In the genomic region with DNA sequence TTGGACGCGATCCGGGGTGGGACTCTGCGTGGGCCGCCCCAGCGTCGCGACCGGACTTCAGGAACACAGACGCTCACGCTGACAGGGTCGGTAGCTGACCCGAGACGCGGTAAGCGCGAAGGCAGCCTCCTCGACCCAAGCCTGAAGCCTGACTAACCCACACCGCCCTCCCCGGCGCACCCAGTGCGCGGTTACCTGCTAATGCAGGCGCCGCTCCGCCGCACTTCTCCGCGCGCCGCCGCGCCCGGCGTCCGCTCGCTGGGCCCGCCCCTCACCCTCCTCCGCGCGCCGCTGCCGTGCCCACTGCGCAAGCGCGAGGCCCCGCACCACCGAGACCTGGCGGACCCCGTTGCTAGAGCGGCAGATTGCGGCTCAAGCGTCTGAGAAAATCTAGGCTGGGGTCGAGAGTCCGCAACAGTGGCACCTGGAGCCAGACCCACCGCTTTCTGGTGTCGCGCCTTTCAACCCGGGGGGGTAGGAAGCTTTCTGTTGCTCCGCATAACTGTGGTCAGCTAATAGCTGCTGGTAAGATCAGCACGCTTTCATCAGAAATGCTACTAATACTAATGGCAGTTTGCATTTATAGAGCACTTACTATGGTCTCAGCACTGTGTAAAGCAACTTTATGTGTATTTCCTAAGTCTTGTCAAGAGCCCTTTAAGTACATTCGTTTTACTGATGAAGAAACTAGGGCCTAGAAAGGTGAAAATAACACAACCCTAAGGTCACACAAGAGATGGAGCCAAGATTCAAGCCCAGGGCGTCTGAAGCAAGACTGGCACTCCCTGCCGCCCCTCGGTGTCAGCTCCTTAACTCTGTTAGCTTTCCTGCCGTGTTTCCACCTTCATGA, we compare ENCODE assay signal across 1 cellular context.
TF ChIP-seq lines count a peak whose summit lies in the region.

A gene with protein sequence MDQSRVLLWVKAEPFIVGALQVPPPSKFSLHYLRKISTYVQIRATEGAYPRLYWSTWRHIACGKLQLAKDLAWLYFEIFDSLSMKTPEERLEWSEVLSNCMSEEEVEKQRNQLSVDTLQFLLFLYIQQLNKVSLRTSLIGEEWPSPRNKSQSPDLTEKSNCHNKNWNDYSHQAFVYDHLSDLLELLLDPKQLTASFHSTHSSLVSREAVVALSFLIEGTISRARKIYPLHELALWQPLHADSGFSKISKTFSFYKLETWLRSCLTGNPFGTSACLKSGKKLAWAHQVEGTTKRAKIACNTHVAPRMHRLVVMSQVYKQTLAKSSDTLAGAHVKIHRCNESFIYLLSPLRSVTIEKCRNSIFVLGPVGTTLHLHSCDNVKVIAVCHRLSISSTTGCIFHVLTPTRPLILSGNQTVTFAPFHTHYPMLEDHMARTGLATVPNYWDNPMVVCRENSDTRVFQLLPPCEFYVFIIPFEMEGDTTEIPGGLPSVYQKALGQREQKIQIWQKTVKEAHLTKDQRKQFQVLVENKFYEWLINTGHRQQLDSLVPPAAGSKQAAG (minus strand): TSS at position 268 of the 850 bp plus-strand sequence. CDS start 3,010 bp downstream, outside the sequence.

TF ChIP-seq in HepG2, 621 proteins besides CTCF, POLR2A, EP300 and RAD21 (continued from another document and continues in another):
- TF ChIP-seq ZNF552 (CRISPR knock-in tag; IDR thresholded peaks at IDR 0.05; ENCODE audit: borderline replicate concordance), result 0 out of 2 replicates have a peak, but pooled peaks have one; percentile 42
- TF ChIP-seq, protein P1, sequence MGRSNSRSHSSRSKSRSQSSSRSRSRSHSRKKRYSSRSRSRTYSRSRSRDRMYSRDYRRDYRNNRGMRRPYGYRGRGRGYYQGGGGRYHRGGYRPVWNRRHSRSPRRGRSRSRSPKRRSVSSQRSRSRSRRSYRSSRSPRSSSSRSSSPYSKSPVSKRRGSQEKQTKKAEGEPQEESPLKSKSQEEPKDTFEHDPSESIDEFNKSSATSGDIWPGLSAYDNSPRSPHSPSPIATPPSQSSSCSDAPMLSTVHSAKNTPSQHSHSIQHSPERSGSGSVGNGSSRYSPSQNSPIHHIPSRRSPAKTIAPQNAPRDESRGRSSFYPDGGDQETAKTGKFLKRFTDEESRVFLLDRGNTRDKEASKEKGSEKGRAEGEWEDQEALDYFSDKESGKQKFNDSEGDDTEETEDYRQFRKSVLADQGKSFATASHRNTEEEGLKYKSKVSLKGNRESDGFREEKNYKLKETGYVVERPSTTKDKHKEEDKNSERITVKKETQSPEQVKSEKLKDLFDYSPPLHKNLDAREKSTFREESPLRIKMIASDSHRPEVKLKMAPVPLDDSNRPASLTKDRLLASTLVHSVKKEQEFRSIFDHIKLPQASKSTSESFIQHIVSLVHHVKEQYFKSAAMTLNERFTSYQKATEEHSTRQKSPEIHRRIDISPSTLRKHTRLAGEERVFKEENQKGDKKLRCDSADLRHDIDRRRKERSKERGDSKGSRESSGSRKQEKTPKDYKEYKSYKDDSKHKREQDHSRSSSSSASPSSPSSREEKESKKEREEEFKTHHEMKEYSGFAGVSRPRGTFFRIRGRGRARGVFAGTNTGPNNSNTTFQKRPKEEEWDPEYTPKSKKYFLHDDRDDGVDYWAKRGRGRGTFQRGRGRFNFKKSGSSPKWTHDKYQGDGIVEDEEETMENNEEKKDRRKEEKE (IDR thresholded peaks at IDR 0.05), result no peak
- 0 out of 2 replicates have a peak, but pooled peaks have one; percentile 56 for TF ChIP-seq ZFP1 (CRISPR knock-in tag; IDR thresholded peaks at IDR 0.05)
- TF ChIP-seq, protein P2, sequence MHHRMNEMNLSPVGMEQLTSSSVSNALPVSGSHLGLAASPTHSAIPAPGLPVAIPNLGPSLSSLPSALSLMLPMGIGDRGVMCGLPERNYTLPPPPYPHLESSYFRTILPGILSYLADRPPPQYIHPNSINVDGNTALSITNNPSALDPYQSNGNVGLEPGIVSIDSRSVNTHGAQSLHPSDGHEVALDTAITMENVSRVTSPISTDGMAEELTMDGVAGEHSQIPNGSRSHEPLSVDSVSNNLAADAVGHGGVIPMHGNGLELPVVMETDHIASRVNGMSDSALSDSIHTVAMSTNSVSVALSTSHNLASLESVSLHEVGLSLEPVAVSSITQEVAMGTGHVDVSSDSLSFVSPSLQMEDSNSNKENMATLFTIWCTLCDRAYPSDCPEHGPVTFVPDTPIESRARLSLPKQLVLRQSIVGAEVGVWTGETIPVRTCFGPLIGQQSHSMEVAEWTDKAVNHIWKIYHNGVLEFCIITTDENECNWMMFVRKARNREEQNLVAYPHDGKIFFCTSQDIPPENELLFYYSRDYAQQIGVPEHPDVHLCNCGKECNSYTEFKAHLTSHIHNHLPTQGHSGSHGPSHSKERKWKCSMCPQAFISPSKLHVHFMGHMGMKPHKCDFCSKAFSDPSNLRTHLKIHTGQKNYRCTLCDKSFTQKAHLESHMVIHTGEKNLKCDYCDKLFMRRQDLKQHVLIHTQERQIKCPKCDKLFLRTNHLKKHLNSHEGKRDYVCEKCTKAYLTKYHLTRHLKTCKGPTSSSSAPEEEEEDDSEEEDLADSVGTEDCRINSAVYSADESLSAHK (CRISPR knock-in tag; IDR thresholded peaks at IDR 0.05; ENCODE audit: borderline replicate concordance), result no peak
- no peak for TF ChIP-seq ZKSCAN8 (CRISPR knock-in tag; IDR thresholded peaks at IDR 0.05; ENCODE audit: borderline replicate concordance)
- TF ChIP-seq KAT2B (IDR thresholded peaks at IDR 0.05; ENCODE audit: borderline replicate concordance, low read depth, low read length), result no peak
- peak; percentile 85; the same call in 1 of the 2 replicates for TF ChIP-seq ZNF451 (CRISPR knock-in tag; IDR thresholded peaks at IDR 0.05)
- TF ChIP-seq ZNF709 (CRISPR knock-in tag; IDR thresholded peaks at IDR 0.05), result peak; percentile 78; the same call in 1 of the 2 replicates
- TF ChIP-seq, protein P3, sequence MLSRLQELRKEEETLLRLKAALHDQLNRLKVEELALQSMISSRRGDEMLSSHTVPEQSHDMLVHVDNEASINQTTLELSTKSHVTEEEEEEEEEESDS (CRISPR knock-in tag; IDR thresholded peaks at IDR 0.05; ENCODE audit: borderline replicate concordance), result peak; percentile 55; the same call in 1 of the 2 replicates
- TF ChIP-seq PAF1 (CRISPR knock-in tag; IDR thresholded peaks at IDR 0.05), result no peak
- TF ChIP-seq, protein P4, sequence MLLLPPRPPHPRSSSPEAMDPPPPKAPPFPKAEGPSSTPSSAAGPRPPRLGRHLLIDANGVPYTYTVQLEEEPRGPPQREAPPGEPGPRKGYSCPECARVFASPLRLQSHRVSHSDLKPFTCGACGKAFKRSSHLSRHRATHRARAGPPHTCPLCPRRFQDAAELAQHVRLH (CRISPR knock-in tag; IDR thresholded peaks at IDR 0.05; ENCODE audit: borderline replicate concordance, low read depth), result peak; percentile 73; the same call in 1 of the 2 replicates
- peak; percentile 78 for TF ChIP-seq HNF4G (IDR thresholded peaks at IDR 0.05; ENCODE audit: borderline replicate concordance, low read depth, low read length)
- TF ChIP-seq HNF4G (CRISPR knock-in tag; IDR thresholded peaks at IDR 0.05; ENCODE audit: borderline replicate concordance, low read depth), result peak; percentile 25; the same call in 1 of the 2 replicates
- TF ChIP-seq PHF5A (CRISPR knock-in tag; IDR thresholded peaks at IDR 0.05; ENCODE audit: low read depth, unreplicated experiment), result no peak
- TF ChIP-seq RARG (CRISPR knock-in tag; IDR thresholded peaks at IDR 0.05; ENCODE audit: low read depth), result no peak
- TF ChIP-seq RFX5 (IDR thresholded peaks at IDR 0.05; ENCODE audit: low read depth, low read length), result no peak
- TF ChIP-seq ZNF792 (CRISPR knock-in tag; IDR thresholded peaks at IDR 0.05), result peak; percentile 57; the same call in 1 of the 2 replicates
- TF ChIP-seq, protein P5, sequence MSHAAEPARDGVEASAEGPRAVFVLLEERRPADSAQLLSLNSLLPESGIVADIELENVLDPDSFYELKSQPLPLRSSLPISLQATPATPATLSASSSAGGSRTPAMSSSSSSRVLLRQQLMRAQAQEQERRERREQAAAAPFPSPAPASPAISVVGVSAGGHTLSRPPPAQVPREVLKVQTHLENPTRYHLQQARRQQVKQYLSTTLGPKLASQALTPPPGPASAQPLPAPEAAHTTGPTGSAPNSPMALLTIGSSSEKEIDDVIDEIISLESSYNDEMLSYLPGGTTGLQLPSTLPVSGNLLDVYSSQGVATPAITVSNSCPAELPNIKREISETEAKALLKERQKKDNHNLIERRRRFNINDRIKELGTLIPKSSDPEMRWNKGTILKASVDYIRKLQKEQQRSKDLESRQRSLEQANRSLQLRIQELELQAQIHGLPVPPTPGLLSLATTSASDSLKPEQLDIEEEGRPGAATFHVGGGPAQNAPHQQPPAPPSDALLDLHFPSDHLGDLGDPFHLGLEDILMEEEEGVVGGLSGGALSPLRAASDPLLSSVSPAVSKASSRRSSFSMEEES (CRISPR knock-in tag; IDR thresholded peaks at IDR 0.05), result no peak
- TF ChIP-seq, protein P6, sequence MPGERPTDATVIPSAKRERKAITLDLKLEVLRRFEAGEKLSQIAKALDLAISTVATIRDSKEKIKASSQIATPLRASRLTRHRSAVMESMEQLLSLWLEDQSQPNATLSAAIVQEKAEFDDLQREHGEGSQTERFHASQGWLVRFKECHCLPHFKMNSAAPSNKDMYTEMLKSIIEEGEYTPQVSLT (CRISPR knock-in tag; IDR thresholded peaks at IDR 0.05; ENCODE audit: borderline replicate concordance, low read depth), result no peak
- TF ChIP-seq MTA1 (CRISPR knock-in tag; IDR thresholded peaks at IDR 0.05; ENCODE audit: borderline replicate concordance), result peak; percentile 63; the same call in 1 of the 2 replicates
- peak; percentile 83 for TF ChIP-seq KMT2A (CRISPR knock-in tag; IDR thresholded peaks at IDR 0.05)
- TF ChIP-seq SP4 (CRISPR knock-in tag; IDR thresholded peaks at IDR 0.05), result 0 out of 2 replicates have a peak, but pooled peaks have one; percentile 78
- 0 out of 2 replicates have a peak, but pooled peaks have one; percentile 32 for TF ChIP-seq DR1 (CRISPR knock-in tag; IDR thresholded peaks at IDR 0.05)
- no peak for TF ChIP-seq FOSL2 (CRISPR knock-in tag; IDR thresholded peaks at IDR 0.05)
- TF ChIP-seq POGZ (CRISPR knock-in tag; IDR thresholded peaks at IDR 0.05), result no peak; the same call in 1 of the 2 replicates
- peak; percentile 80; the same call in 1 of the 2 replicates for TF ChIP-seq ZNF782 (CRISPR knock-in tag; IDR thresholded peaks at IDR 0.05; ENCODE audit: borderline replicate concordance)
- peak; percentile 59; the same call in 1 of the 2 replicates for TF ChIP-seq ZNF333 (CRISPR knock-in tag; IDR thresholded peaks at IDR 0.05; ENCODE audit: borderline replicate concordance)
- TF ChIP-seq, protein P7, sequence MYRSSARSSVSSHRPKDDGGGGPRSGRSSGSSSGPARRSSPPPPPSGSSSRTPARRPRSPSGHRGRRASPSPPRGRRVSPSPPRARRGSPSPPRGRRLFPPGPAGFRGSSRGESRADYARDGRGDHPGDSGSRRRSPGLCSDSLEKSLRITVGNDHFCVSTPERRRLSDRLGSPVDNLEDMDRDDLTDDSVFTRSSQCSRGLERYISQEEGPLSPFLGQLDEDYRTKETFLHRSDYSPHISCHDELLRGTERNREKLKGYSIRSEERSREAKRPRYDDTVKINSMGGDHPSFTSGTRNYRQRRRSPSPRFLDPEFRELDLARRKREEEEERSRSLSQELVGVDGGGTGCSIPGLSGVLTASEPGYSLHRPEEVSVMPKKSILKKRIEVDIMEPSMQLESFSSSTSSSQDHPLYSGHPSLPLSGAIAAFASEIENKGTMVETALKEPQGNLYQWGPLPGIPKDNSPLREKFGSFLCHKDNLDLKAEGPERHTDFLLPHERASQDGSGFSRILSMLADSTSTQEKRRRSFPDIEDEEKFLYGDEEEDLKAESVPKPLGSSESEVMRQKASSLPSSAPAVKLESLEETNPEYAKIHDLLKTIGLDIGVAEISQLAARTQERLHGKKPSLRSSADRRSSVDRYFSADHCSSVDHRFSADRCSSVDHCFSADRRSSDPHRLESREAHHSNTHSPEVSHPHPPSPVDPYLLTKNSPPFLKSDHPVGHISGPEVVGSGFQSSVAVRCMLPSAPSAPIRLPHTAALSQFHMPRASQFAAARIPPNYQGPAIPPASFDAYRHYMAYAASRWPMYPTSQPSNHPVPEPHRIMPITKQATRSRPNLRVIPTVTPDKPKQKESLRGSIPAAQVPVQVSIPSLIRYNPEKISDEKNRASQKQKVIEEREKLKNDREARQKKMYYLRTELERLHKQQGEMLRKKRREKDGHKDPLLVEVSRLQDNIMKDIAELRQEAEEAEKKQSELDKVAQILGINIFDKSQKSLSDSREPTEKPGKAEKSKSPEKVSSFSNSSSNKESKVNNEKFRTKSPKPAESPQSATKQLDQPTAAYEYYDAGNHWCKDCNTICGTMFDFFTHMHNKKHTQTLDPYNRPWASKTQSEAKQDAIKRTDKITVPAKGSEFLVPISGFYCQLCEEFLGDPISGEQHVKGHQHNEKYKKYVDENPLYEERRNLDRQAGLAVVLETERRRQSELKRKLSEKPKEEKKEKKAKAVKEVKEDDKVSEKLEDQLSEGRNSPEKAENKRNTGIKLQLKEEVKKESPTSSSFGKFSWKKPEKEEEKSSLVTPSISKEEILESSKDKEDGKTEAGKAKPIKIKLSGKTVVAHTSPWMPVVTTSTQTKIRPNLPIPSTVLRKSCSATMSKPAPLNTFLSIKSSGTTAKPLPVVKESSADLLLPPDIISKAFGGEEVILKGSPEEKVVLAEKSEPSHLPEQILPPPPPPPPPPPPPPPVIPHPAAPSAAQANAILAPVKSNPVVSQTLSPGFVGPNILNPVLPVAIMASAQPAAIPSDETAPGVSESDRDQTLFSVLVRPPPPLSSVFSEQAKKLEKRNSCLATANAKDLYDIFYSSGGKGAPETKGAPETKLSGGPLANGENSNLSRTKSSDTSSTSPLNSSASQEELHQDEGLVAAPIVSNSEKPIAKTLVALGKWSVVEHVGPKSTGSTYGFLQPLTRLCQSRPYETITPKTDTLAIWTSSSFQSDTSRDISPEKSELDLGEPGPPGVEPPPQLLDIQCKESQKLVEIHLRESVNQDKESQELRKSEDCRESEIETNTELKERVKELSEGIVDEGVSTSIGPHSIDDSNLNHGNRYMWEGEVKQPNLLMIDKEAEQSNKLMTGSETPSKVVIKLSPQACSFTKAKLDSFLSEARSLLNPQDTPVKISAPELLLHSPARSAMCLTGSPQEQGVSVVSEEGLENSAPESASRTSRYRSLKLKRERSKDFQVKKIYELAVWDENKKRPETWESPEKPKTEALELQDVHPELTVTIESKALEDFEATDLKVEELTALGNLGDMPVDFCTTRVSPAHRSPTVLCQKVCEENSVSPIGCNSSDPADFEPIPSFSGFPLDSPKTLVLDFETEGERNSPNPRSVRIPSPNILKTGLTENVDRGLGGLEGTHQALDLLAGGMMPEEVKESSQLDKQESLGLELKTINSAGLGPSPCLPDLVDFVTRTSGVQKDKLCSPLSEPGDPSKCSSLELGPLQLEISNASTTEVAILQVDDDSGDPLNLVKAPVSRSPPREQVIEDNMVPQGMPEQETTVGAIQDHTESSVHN (CRISPR knock-in tag; IDR thresholded peaks at IDR 0.05), result no peak
